In genomic region chr1:89904219-89904980, GRCh38 we compare ENCODE assay signal across 12 cellular contexts.
A peak's percentile ranks its signal among the peaks of the same experiment; 100 is the strongest.
DNase-seq lines count a peak whose midpoint lies in the region; ATAC-seq and TF ChIP-seq lines count a peak whose summit lies in the region.
"Had no signal": no experiment of that assay in that cellular context is flagged by ENCODE, and none has a peak within 500 bp of the region (broad histone marks: within the 10 kb centered on the region; RNA-seq: fewer than 3 reads in every experiment).

No MANE protein-coding gene starts in this region.

- H3K27ac ChIP-seq in breast epithelium: peak overlapping the region; percentile 9 to 21
- peak overlapping the region; percentile 24 for H3K27ac ChIP-seq in iPS-20b (ENCODE audit: low read length)
- H3K27ac ChIP-seq in substantia nigra (ENCODE audit: low read depth, low read length, poor library complexity, severe bottlenecking): peak overlapping the region; percentile 11

- no peaks in the 10 kb centered on the region for H3K9me3 Mint-ChIP-seq in MCF 10A (ENCODE audit: unreplicated experiment)
- H3K9me3 Mint-ChIP-seq: activated CD8-positive, alpha-beta T cell treated with anti-CD3 and anti-CD28 coated beads for 36 hours; activated naive CD4-positive, alpha-beta T cell treated with anti-CD3 and anti-CD28 coated beads for 36 hours; T-helper 1 cell treated with Interleukin-12 subunit alpha and Interleukin-12 subunit beta and Interleukin-4 antibody, amounts not matched to agents 30 μg/mL and 1 μg/mL, for 36 hours had no signal

- no peak for ATAC-seq in HG02885 (IDR thresholded peaks at IDR 0.05; ENCODE audit: poor library complexity, unreplicated experiment)
- ATAC-seq: activated CD8-positive, alpha-beta T cell treated with anti-CD3 and anti-CD28 coated beads for 36 hours had no signal

- no peak for TF ChIP-seq POLR2A in breast epithelium (IDR thresholded peaks at IDR 0.05)

- no peaks in the 10 kb centered on the region for H3K27me3 Mint-ChIP-seq in MCF 10A (ENCODE audit: insufficient read depth, unreplicated experiment)
- H3K27me3 Mint-ChIP-seq: activated CD8-positive, alpha-beta T cell treated with anti-CD3 and anti-CD28 coated beads for 36 hours had no signal

- DNase-seq in breast epithelium (ENCODE audit: low spot score in 2 of 2) (no peak), MCF 10A (ENCODE audit: unreplicated experiment) (no peak), UCSD-AML1 (lab: John Stamatoyannopoulos, UW; ENCODE audit: unreplicated experiment) (peak; percentile 42), substantia nigra (lab: John Stamatoyannopoulos, UW) (no peak), SIG-M5 (lab: John Stamatoyannopoulos, UW) (no peak)
- DNase-seq in activated naive CD4-positive, alpha-beta T cell treated with Interleukin-2 at 50 U/mL for 16 hours: no peak
- DNase-seq: activated CD8-positive, alpha-beta T cell treated with anti-CD3 and anti-CD28 coated beads for 36 hours; activated naive CD4-positive, alpha-beta T cell treated with anti-CD3 and anti-CD28 coated beads for 36 hours; stimulated activated CD4-positive, alpha-beta T cell treated with anti-CD3 and anti-CD28 coated beads, Interleukin-12 subunit alpha, Interleukin-12 subunit beta, amount 100 ng/mL, for 4 hours had no signal

- H3K4me3 ChIP-seq in breast epithelium (no peak overlapping the region), iPS-20b (ENCODE audit: low read length) (no peak overlapping the region)

- intact Hi-C loops in breast epithelium (cut with DNase I; ENCODE audit: low total_unique reads): no loop called here
- intact Hi-C loops in MCF 10A (cut with micrococcal nuclease): no loop called here

- no peaks in the 10 kb centered on the region for H3K27me3 ChIP-seq in breast epithelium
- no peaks in the 10 kb centered on the region for H3K27me3 ChIP-seq in iPS-20b (ENCODE audit: insufficient read depth, low read length)

- no TSS peak for BruUV-seq in MCF 10A (replicated peaks; lab: Mats Ljungman, UMichigan)

- 0 out of 2 replicates have a peak overlapping the region, but pooled peaks have one; percentile 28 for H3K9ac ChIP-seq in iPS-20b (ENCODE audit: low read depth, low read length)

- no peak for TF ChIP-seq CTCF in breast epithelium (IDR thresholded peaks at IDR 0.05)
- TF ChIP-seq CTCF in MCF 10A (IDR thresholded peaks at IDR 0.05; ENCODE audit: unreplicated experiment): no peak

- no peak overlapping the region for H3K27ac Mint-ChIP-seq in MCF 10A (ENCODE audit: low read depth, unreplicated experiment)
- H3K27ac Mint-ChIP-seq: activated CD8-positive, alpha-beta T cell treated with anti-CD3 and anti-CD28 coated beads for 36 hours; activated naive CD4-positive, alpha-beta T cell treated with anti-CD3 and anti-CD28 coated beads for 36 hours; T-helper 1 cell treated with Interleukin-12 subunit alpha and Interleukin-12 subunit beta and Interleukin-4 antibody, amounts not matched to agents 30 μg/mL and 1 μg/mL, for 36 hours had no signal

- CTCF ChIA-PET in MCF 10A (lab: Yijun Ruan, JAX): interaction anchor here (0.6 to 0.7 kb wide), 2 partner anchors 16 to 28 kb away, joined by 3 to 7 read pairs; no protein-coding TSS in a partner anchor

- no peaks in the 10 kb centered on the region for H3K36me3 ChIP-seq in breast epithelium
- H3K36me3 ChIP-seq in iPS-20b (ENCODE audit: insufficient read depth, low read depth, low read length): 0 out of 2 replicates have a peak, but pooled peaks cover under 1% of the 10 kb centered on the region

- H3K9me3 ChIP-seq in breast epithelium (no peaks in the 10 kb centered on the region), iPS-20b (ENCODE audit: insufficient read depth, low read depth, low read length) (no peaks in the 10 kb centered on the region)

- peaks cover 0 to 7% of the 10 kb centered on the region in 2 donors for H3K4me1 ChIP-seq in breast epithelium
- H3K4me1 ChIP-seq in iPS-20b (ENCODE audit: insufficient read depth, low read length): peaks cover 45% of the 10 kb centered on the region

- H3K4me3 Mint-ChIP-seq in MCF 10A (ENCODE audit: unreplicated experiment): no peak overlapping the region
- H3K4me3 Mint-ChIP-seq: activated CD8-positive, alpha-beta T cell treated with anti-CD3 and anti-CD28 coated beads for 36 hours; activated naive CD4-positive, alpha-beta T cell treated with anti-CD3 and anti-CD28 coated beads for 36 hours; T-helper 1 cell treated with Interleukin-12 subunit alpha and Interleukin-12 subunit beta and Interleukin-4 antibody, amounts not matched to agents 30 μg/mL and 1 μg/mL, for 36 hours had no signal

- peaks cover 8% of the 10 kb centered on the region for H3K36me3 Mint-ChIP-seq in MCF 10A (ENCODE audit: insufficient read depth, unreplicated experiment)

- POLR2A ChIA-PET in MCF 10A (lab: Yijun Ruan, JAX): interaction anchor here (0.7 to 3.8 kb wide), 4 partner anchors 9 to 61 kb away, joined by 3 to 16 read pairs (median 8); no protein-coding TSS in a partner anchor

- H3K4me1 Mint-ChIP-seq in MCF 10A (ENCODE audit: insufficient read depth, unreplicated experiment): peaks cover 31% of the 10 kb centered on the region
